ENCODE assay signal across 25 cellular contexts in the genomic region with DNA sequence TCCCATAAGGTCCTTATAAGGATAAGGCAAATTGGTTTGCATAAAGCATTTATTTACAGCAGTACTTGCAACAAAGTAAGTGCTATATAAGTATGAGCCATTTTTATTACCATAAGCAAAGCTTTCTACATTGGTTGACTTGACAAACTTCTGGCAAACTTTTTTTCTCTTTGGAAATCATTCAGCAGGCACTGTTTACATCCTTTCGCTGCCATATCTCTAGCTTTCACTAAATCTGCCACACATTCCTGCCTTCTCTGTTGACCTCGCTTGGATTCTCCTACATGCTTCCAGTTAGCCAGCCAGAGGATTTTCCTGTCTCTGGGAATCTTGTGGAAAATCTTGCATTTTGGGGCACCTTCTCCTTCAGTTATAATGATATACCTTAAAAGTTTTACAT. TPM values are rescaled to one million over a fixed set of nuclear protein-coding genes. Genes with fewer than 3 reads are reported as not detected.
A peak's percentile ranks its signal among the peaks of the same experiment; 100 is the strongest.
DNase-seq lines count a peak whose midpoint lies in the region; ATAC-seq, FAIRE-seq and TF ChIP-seq lines count a peak whose summit lies in the region.
"Had no signal": no experiment of that assay in that cellular context is flagged by ENCODE, and none has a peak within 500 bp of the region (broad histone marks: within the 10 kb centered on the region; RNA-seq: fewer than 3 reads in every experiment).

No MANE protein-coding gene starts in this region.

- CTCF ChIA-PET in HCT116 (lab: Charles Lee) (interaction anchor here (1.2 kb wide), 1 partner anchor 63 kb away, joined by 4 read pairs; a partner anchor contains a TSS), endothelial cell of umbilical vein (lab: Charles Lee) (interaction anchor here (0.7 to 15.5 kb wide), 11 partner anchors 10 to 323 kb away, joined by 3 to 427 read pairs (median 99); a partner anchor contains a TSS)

- H4K20me1 ChIP-seq in HCT116 (ENCODE audit: insufficient read depth) (no peaks in the 10 kb centered on the region), endothelial cell of umbilical vein (replicated peaks; ENCODE audit: control insufficient read depth, extremely low read depth, insufficient read depth, low read length) (no peaks in the 10 kb centered on the region)
- H4K20me1 ChIP-seq: BLaER1 treated with 17β-estradiol and CSF1 and Interleukin-3, amounts not matched to agents 10 nM and 100 nM had no signal

- H3K27me3 ChIP-seq in HCT116 (ENCODE audit: insufficient read depth, low read length) (no peaks in the 10 kb centered on the region), endothelial cell of umbilical vein (ENCODE audit: control insufficient read depth in 2 of 2, insufficient read depth in 2 of 2, low read length in 2 of 2) (no peaks in the 10 kb centered on the region)
- H3K27me3 ChIP-seq: BLaER1 treated with 17β-estradiol and CSF1 and Interleukin-3, amounts not matched to agents 10 nM and 100 nM had no signal

- BruUV-seq in HCT116 (replicated peaks; lab: Mats Ljungman, UMichigan) (TSS peak; percentile 29), endothelial cell of umbilical vein (replicated peaks; lab: Mats Ljungman, UMichigan) (no TSS peak)

- TF ChIP-seq RAD21 in HCT116 (IDR thresholded peaks at IDR 0.05; ENCODE audit: low read depth) = no peak

- DNase-seq in activated CD4-positive, alpha-beta T cell treated with anti-CD3 and anti-CD28 coated beads, Interleukin-2, amount 10 ng/mL, durations not matched to agents 24 days and 14 days = no peak
- DNase-seq in activated CD4-positive, alpha-beta T cell treated with anti-CD3 and anti-CD28 coated beads, Interleukin-2, amount 50 U/mL, for 1 hour = no peak
- DNase-seq in HCT116 (ENCODE audit: low read depth, low spot score) (no peak), endothelial cell of umbilical vein (ENCODE audit: low read depth, low spot score) (peak; percentile 19), islet precursor cell (no peak)
- no peak for DNase-seq in activated T-cell treated with anti-CD3 and anti-CD28 coated beads, Interleukin-2, amount 50 U/mL, for 72 hours
- DNase-seq: 8988T; Caco-2; CD4-positive, alpha-beta memory T cell; DND-41; H9; NCI-H1105; NCI-H146; NCI-H2029; NCI-H2227 treated with DMSO at 0.1 percent for 48 hours; NCI-H510A treated with DMSO at 0.1 percent for 48 hours; NCI-H82 had no signal

- H3K4me3 ChIP-seq in HCT116 (replicated peaks in 1 of 2; ENCODE audit: low read depth in 1 of 2, low read length in 2 of 2) (no peak overlapping the region), endothelial cell of umbilical vein (replicated peaks in 1 of 3; ENCODE audit: insufficient read depth in 1 of 3, low read depth in 1 of 3, low read length in 3 of 3) (no peak overlapping the region), mesodermal cell (ENCODE audit: extremely low read depth, insufficient read depth, low read length, poor library complexity, severe bottlenecking) (no peak overlapping the region)
- H3K4me3 ChIP-seq: BLaER1 treated with 17β-estradiol and CSF1 and Interleukin-3, amounts not matched to agents 10 nM and 100 nM; GM23248 had no signal

- RAD21 ChIA-PET in HCT116 (lab: Charles Lee; ENCODE audit: low non-redundant PET in 1 of 2, low total read pairs in 2 of 2, uncharacterized antibody in 2 of 2, unreplicated experiment in 2 of 2) = no interaction called here

- H3K79me2 ChIP-seq in HCT116 (ENCODE audit: insufficient read depth, low read length) = no peaks in the 10 kb centered on the region
- H3K79me2 ChIP-seq in endothelial cell of umbilical vein (ENCODE audit: control insufficient read depth, insufficient read depth, low read length) = no peaks in the 10 kb centered on the region

- 94% methylated on average over 2 of the region's 2 CpGs for WGBS in mesodermal cell (ENCODE audit: insufficient coverage in 2 of 2), 2 experiments

- H3K4me1 ChIP-seq in HCT116 (ENCODE audit: control insufficient read depth in 1 of 2, insufficient read depth in 2 of 2, low read length in 2 of 2) (peaks cover 0 to 21% of the 10 kb centered on the region in 2 experiments; a peak in 1 of 4 replicates), endothelial cell of umbilical vein (ENCODE audit: control insufficient read depth, extremely low read depth, insufficient read depth, low read length) (no peaks in the 10 kb centered on the region), mesodermal cell (ENCODE audit: control insufficient read depth, insufficient read depth, low read length, poor library complexity, severe bottlenecking) (peaks cover 23% of the 10 kb centered on the region)
- H3K4me1 ChIP-seq: Caco-2 had no signal

- H3K4me2 ChIP-seq in HCT116 (ENCODE audit: low read length) (no peak overlapping the region), endothelial cell of umbilical vein (ENCODE audit: insufficient read depth, low read length) (no peak overlapping the region)
- H3K4me2 ChIP-seq: BLaER1 treated with 17β-estradiol and CSF1 and Interleukin-3, amounts not matched to agents 10 nM and 100 nM; KMS-11 had no signal

- H3K4me3 Mint-ChIP-seq in activated CD4-positive, alpha-beta T cell treated with anti-CD3 and anti-CD28 coated beads, Interleukin-2, amount 10 ng/mL, durations not matched to agents 24 days and 14 days = no peak overlapping the region
- no peak overlapping the region for H3K4me3 Mint-ChIP-seq in activated T-cell treated with anti-CD3 and anti-CD28 coated beads, Interleukin-2, amount 50 U/mL, for 72 hours
- H3K4me3 Mint-ChIP-seq: CD4-positive, alpha-beta memory T cell; H9 had no signal

- intact Hi-C loops in activated CD4-positive, alpha-beta T cell treated with anti-CD3 and anti-CD28 coated beads, Interleukin-2, amount 10 ng/mL, durations not matched to agents 24 days and 14 days (cut with micrococcal nuclease) = no loop called here
- intact Hi-C loops in HCT116 (cut with micrococcal nuclease) = no loop called here
- intact Hi-C loops in endothelial cell of umbilical vein (cut with micrococcal nuclease) = no loop called here

- FAIRE-seq in endothelial cell of umbilical vein (lab: Jason Lieb, UNC) = no peak
- FAIRE-seq: GM12891, HTR-8/SVneo, RCC 7860 had no signal

- H2AFZ ChIP-seq in HCT116 (ENCODE audit: low read depth, low read length, poor library complexity, severe bottlenecking) (no peak overlapping the region), endothelial cell of umbilical vein (ENCODE audit: low read depth, low read length) (no peak overlapping the region)
- H2AFZ ChIP-seq: GM23248 had no signal

- no peak for TF ChIP-seq POLR2A in HCT116 (IDR thresholded peaks at IDR 0.05; ENCODE audit: borderline replicate concordance, extremely low read depth, insufficient read depth, insufficient read length)
- TF ChIP-seq POLR2A in endothelial cell of umbilical vein (IDR thresholded peaks at IDR 0.05; ENCODE audit: low read depth, low read length) = no peak

- no peak for TF ChIP-seq CTCF in HCT116 (IDR thresholded peaks at IDR 0.05 in 2 of 3, conservative IDR thresholded peaks at IDR 0.05 in 1 of 3; ENCODE audit: borderline replicate concordance in 1 of 3, insufficient read depth in 1 of 3, low read depth in 2 of 3, low read length in 2 of 3)
- TF ChIP-seq CTCF in endothelial cell of umbilical vein (IDR thresholded peaks at IDR 0.05; ENCODE audit: extremely low read depth in 1 of 2, insufficient read depth in 1 of 2, low read depth in 1 of 2, low read length in 2 of 2) = no peak

- dilution Hi-C loops in endothelial cell of umbilical vein (cut with MboI; ENCODE audit: extremely low pct_ligation_motif_present, low sequenced_read_pairs) = no loop called here

- H3K27ac ChIP-seq in HCT116 (ENCODE audit: low read depth, low read length) = no peak overlapping the region
- no peak overlapping the region for H3K27ac ChIP-seq in endothelial cell of umbilical vein (ENCODE audit: insufficient read depth, low read depth, low read length)
- peak overlapping the region; percentile 3 for H3K27ac ChIP-seq in mesodermal cell (ENCODE audit: low read depth, low read length, severe bottlenecking)
- H3K27ac ChIP-seq: BLaER1 treated with 17β-estradiol and CSF1 and Interleukin-3, amounts not matched to agents 10 nM and 100 nM; GM23248; KMS-11 had no signal

- peaks cover 36% of the 10 kb centered on the region for H3K4me1 Mint-ChIP-seq in activated CD4-positive, alpha-beta T cell treated with anti-CD3 and anti-CD28 coated beads, Interleukin-2, amount 10 ng/mL, durations not matched to agents 24 days and 14 days
- H3K4me1 Mint-ChIP-seq in activated T-cell treated with anti-CD3 and anti-CD28 coated beads, Interleukin-2, amount 50 U/mL, for 72 hours (ENCODE audit: low read depth) = peaks cover 57% of the 10 kb centered on the region

- POLR2A ChIA-PET in HCT116 (lab: Charles Lee) = interaction anchor here (2.1 kb wide), 1 partner anchor 13 kb away, joined by 6 read pairs; no protein-coding TSS in a partner anchor
- POLR2A ChIA-PET in endothelial cell of umbilical vein (lab: Charles Lee) = no interaction called here

- H3K36me3 Mint-ChIP-seq in activated CD4-positive, alpha-beta T cell treated with anti-CD3 and anti-CD28 coated beads, Interleukin-2, amount 10 ng/mL, durations not matched to agents 24 days and 14 days (ENCODE audit: low read depth) = peaks cover 41% of the 10 kb centered on the region
- H3K36me3 Mint-ChIP-seq in activated T-cell treated with anti-CD3 and anti-CD28 coated beads, Interleukin-2, amount 50 U/mL, for 72 hours (ENCODE audit: insufficient read depth in 2 of 2) = peaks cover 2 to 10% of the 10 kb centered on the region in 2 donors
- H3K36me3 Mint-ChIP-seq: CD4-positive, alpha-beta memory T cell had no signal

- H3K9me3 ChIP-seq in HCT116 (ENCODE audit: control insufficient read depth in 1 of 2, insufficient read depth in 1 of 2, low read depth in 1 of 2, low read length in 2 of 2) = no peaks in the 10 kb centered on the region
- no peaks in the 10 kb centered on the region for H3K9me3 ChIP-seq in endothelial cell of umbilical vein (replicated peaks; ENCODE audit: control insufficient read depth, insufficient read depth, low read length)
- no peaks in the 10 kb centered on the region for H3K9me3 ChIP-seq in mesodermal cell (ENCODE audit: control insufficient read depth, low read length)
- H3K9me3 ChIP-seq: BLaER1 treated with 17β-estradiol and CSF1 and Interleukin-3, amounts not matched to agents 10 nM and 100 nM; Caco-2 had no signal

- H3K36me3 ChIP-seq in HCT116 (ENCODE audit: control insufficient read depth in 1 of 2, insufficient read depth in 2 of 2, low read length in 2 of 2) (no peaks in the 10 kb centered on the region), endothelial cell of umbilical vein (ENCODE audit: control insufficient read depth in 2 of 2, extremely low read depth in 1 of 2, insufficient read depth in 2 of 2, low read length in 2 of 2) (no peaks in the 10 kb centered on the region), mesodermal cell (ENCODE audit: control insufficient read depth, insufficient read depth, low read length) (no peaks in the 10 kb centered on the region)

- ATAC-seq in HCT116 = no peak
- ATAC-seq in HG03175 (IDR thresholded peaks at IDR 0.05; ENCODE audit: unreplicated experiment) = no peak
- ATAC-seq in activated T-cell treated with anti-CD3 and anti-CD28 coated beads, Interleukin-2, amount 50 U/mL, for 72 hours (replicated peaks in 1 of 2) = no peak

- no peaks in the 10 kb centered on the region for H3K27me3 Mint-ChIP-seq in activated CD4-positive, alpha-beta T cell treated with anti-CD3 and anti-CD28 coated beads, Interleukin-2, amount 10 ng/mL, durations not matched to agents 24 days and 14 days
- H3K27me3 Mint-ChIP-seq in activated T-cell treated with anti-CD3 and anti-CD28 coated beads, Interleukin-2, amount 50 U/mL, for 72 hours (ENCODE audit: low read depth) = no peaks in the 10 kb centered on the region

- H3K9me1 ChIP-seq in endothelial cell of umbilical vein (replicated peaks; ENCODE audit: control insufficient read depth, extremely low read depth, insufficient read depth, low read length) = no peaks in the 10 kb centered on the region

- H3K9me3 Mint-ChIP-seq in activated CD4-positive, alpha-beta T cell treated with anti-CD3 and anti-CD28 coated beads, Interleukin-2, amount 10 ng/mL, durations not matched to agents 24 days and 14 days = no peaks in the 10 kb centered on the region
- no peaks in the 10 kb centered on the region for H3K9me3 Mint-ChIP-seq in activated T-cell treated with anti-CD3 and anti-CD28 coated beads, Interleukin-2, amount 50 U/mL, for 72 hours
- H3K9me3 Mint-ChIP-seq: CD4-positive, alpha-beta memory T cell; H9 had no signal

- H3K9me2 ChIP-seq in HCT116 (ENCODE audit: insufficient read depth) = no peaks in the 10 kb centered on the region

- H3K9ac ChIP-seq in HCT116 (ENCODE audit: low read length) = no peak overlapping the region
- no peak overlapping the region for H3K9ac ChIP-seq in endothelial cell of umbilical vein (replicated peaks; ENCODE audit: extremely low read depth, insufficient read depth, low read length)
- H3K9ac ChIP-seq: BLaER1 treated with 17β-estradiol and CSF1 and Interleukin-3, amounts not matched to agents 10 nM and 100 nM; GM23248; KMS-11 had no signal

- H3K27ac Mint-ChIP-seq in activated CD4-positive, alpha-beta T cell treated with anti-CD3 and anti-CD28 coated beads, Interleukin-2, amount 10 ng/mL, durations not matched to agents 24 days and 14 days = peak overlapping the region; percentile 63
- H3K27ac Mint-ChIP-seq in activated T-cell treated with anti-CD3 and anti-CD28 coated beads, Interleukin-2, amount 50 U/mL, for 72 hours = no peak overlapping the region
- H3K27ac Mint-ChIP-seq: CD4-positive, alpha-beta memory T cell; H9 had no signal

RNA-seq across cellular contexts. Expression of a gene that starts 21.8 kb away (rescaled TPM):
- total RNA-seq in activated CD4-positive, alpha-beta T cell treated with anti-CD3 and anti-CD28 coated beads, Interleukin-2, amount 10 ng/mL, durations not matched to agents 24 days and 14 days = 405 and 419 TPM in 2 replicates
- total RNA-seq in HCT116 (2021; ENCODE audit: unreplicated experiment) = 38.1 TPM
- 23.3 and 24.6 TPM in 2 replicates for polyA plus RNA-seq in HCT116 (2012)
- 249 and 252 TPM in 2 replicates for total RNA-seq in endothelial cell of umbilical vein
- 119 and 122 TPM in 2 replicates for polyA plus RNA-seq in endothelial cell of umbilical vein
- 101 and 125 TPM in 2 replicates for polyA plus RNA-seq in endothelial cell of umbilical vein (2011; cell fraction: cytosol; rRNA removed)
- 462 and 531 TPM in 2 replicates for polyA plus RNA-seq in endothelial cell of umbilical vein (2011; cell fraction: nucleus; rRNA removed)
- 105 and 119 TPM in 2 replicates for polyA plus RNA-seq in endothelial cell of umbilical vein (2012)
- polyA minus RNA-seq in endothelial cell of umbilical vein = 81.4 and 95.8 TPM in 2 replicates
- polyA minus RNA-seq in endothelial cell of umbilical vein (2011; cell fraction: cytosol; rRNA and poly(A)+ RNA removed) = 25.6 TPM
- polyA minus RNA-seq in endothelial cell of umbilical vein (2011; cell fraction: nucleus; rRNA and poly(A)+ RNA removed) = 127 and 192 TPM in 2 replicates
- polyA plus RNA-seq in mesodermal cell (2013, experiment 1 of 2) = 118 TPM
- 98.0 TPM for polyA plus RNA-seq in mesodermal cell (2013, experiment 2 of 2)
- 100 to 1,000 TPM; 288 to 350 TPM for total RNA-seq in activated T-cell treated with anti-CD3 and anti-CD28 coated beads, Interleukin-2, amount 50 U/mL, for 72 hours
